13 cellular contexts compared by ENCODE assay signal in genomic region chr10:49310460-49310859, GRCh38. TPM values are rescaled to one million over a fixed set of nuclear protein-coding genes. Genes with fewer than 3 reads are reported as not detected.
DNase-seq lines count a peak whose midpoint lies in the region; ATAC-seq, FAIRE-seq and TF ChIP-seq lines count a peak whose summit lies in the region.
"Had no signal": no experiment of that assay in that cellular context is flagged by ENCODE, and none has a peak within 500 bp of the region (broad histone marks: within the 10 kb centered on the region; RNA-seq: fewer than 3 reads in every experiment).

No MANE protein-coding gene starts in this region.

- H3K4me1 Mint-ChIP-seq in activated T-helper 17 cell treated with anti-CD3 and anti-CD28 coated beads, Interleukin-2, amount 50 U/mL, for 72 hours, result peaks cover 11% of the 10 kb centered on the region

- 46 to 74% (median 63%) methylated on average over 5 of the region's 5 CpGs for WGBS in psoas muscle, 3 donors
- WGBS in mesenchymal stem cell, result 82% methylated on average over 3 of the region's 5 CpGs

- peak; percentile 57 for FAIRE-seq in GM12892 (lab: Jason Lieb, UNC)
- FAIRE-seq: G401.6 had no signal

- DNase-seq in GM12892 (ENCODE audit: insufficient read length) (no peak), psoas muscle (no peak), mesenchymal stem cell (no peak), NCI-H2081 treated with DMSO at 0.1 percent for 48 hours (lab: John Stamatoyannopoulos, UW) (no peak)
- no peak for DNase-seq in central memory CD4-positive, alpha-beta T cell
- DNase-seq: effector CD4-positive, alpha-beta T cell; hypothalamus; NCI-H1694 had no signal

- no peak overlapping the region for H2AFZ ChIP-seq in mesenchymal stem cell (ENCODE audit: low read depth, low read length)

- peak overlapping the region; percentile 1 for H3K4me3 Mint-ChIP-seq in activated T-helper 17 cell treated with anti-CD3 and anti-CD28 coated beads, Interleukin-2, amount 50 U/mL, for 72 hours

- no peak overlapping the region for H3K4ac ChIP-seq in mesenchymal stem cell (ENCODE audit: low read depth in 1 of 2, low read length in 2 of 2)

- H3K9me3 ChIP-seq in psoas muscle, result no peaks in the 10 kb centered on the region
- no peaks in the 10 kb centered on the region for H3K9me3 ChIP-seq in mesenchymal stem cell (ENCODE audit: control insufficient read depth, low read length)
- H3K9me3 ChIP-seq: mucosa of descending colon had no signal

- TF ChIP-seq CTCF in psoas muscle (IDR thresholded peaks at IDR 0.05), result no peak

- H2BK12ac ChIP-seq in mesenchymal stem cell (ENCODE audit: low read length in 2 of 2), result no peak overlapping the region

- H3K79me1 ChIP-seq in mesenchymal stem cell (replicated peaks; ENCODE audit: low read length, poor library complexity, severe bottlenecking), result no peaks in the 10 kb centered on the region

- no peaks in the 10 kb centered on the region for H3K27me3 Mint-ChIP-seq in activated T-helper 17 cell treated with anti-CD3 and anti-CD28 coated beads, Interleukin-2, amount 50 U/mL, for 72 hours

- intact Hi-C loops in psoas muscle (cut with DNase I), result loop anchor here in 1 of 2 donors (10.0 kb wide), 1 partner anchor 204 kb away; no protein-coding TSS in a partner anchor

- H3K4me1 ChIP-seq in psoas muscle (peaks cover 44% of the 10 kb centered on the region), mesenchymal stem cell (ENCODE audit: control insufficient read depth, insufficient read depth, low read depth, low read length) (no peaks in the 10 kb centered on the region)

- H2BK5ac ChIP-seq in mesenchymal stem cell (ENCODE audit: low read depth, low read length, poor library complexity, severe bottlenecking), result no peak overlapping the region

- ATAC-seq in HG02642 (IDR thresholded peaks at IDR 0.05; ENCODE audit: poor library complexity, unreplicated experiment) (peak; percentile 12), psoas muscle (peak; percentile 72 to 87 (median 82))
- ATAC-seq in activated T-helper 17 cell treated with anti-CD3 and anti-CD28 coated beads, Interleukin-2, amount 50 U/mL, for 72 hours (replicated peaks), result peak; percentile 94

- H3K14ac ChIP-seq in mesenchymal stem cell (ENCODE audit: low read length in 2 of 2), result no peak overlapping the region

- no peak overlapping the region for H2BK15ac ChIP-seq in mesenchymal stem cell (ENCODE audit: low read depth, poor library complexity, severe bottlenecking)

- H3K9ac ChIP-seq in mesenchymal stem cell (ENCODE audit: low read length), result no peak overlapping the region

- H3K27ac ChIP-seq in psoas muscle (peak overlapping the region; percentile 75), mesenchymal stem cell (ENCODE audit: low read length, poor library complexity, severe bottlenecking) (no peak overlapping the region)

- no peak overlapping the region for H4K8ac ChIP-seq in mesenchymal stem cell (ENCODE audit: low read length)

- no peak overlapping the region for H3K23ac ChIP-seq in mesenchymal stem cell (ENCODE audit: low read length in 2 of 2)

- no peaks in the 10 kb centered on the region for H3K9me3 Mint-ChIP-seq in activated T-helper 17 cell treated with anti-CD3 and anti-CD28 coated beads, Interleukin-2, amount 50 U/mL, for 72 hours

- no peak overlapping the region for H2AK5ac ChIP-seq in mesenchymal stem cell (ENCODE audit: low read length, severe bottlenecking)

- H3K4me3 ChIP-seq in psoas muscle (no peak overlapping the region), mesenchymal stem cell (ENCODE audit: insufficient read depth in 1 of 2, low read depth in 1 of 2, low read length in 2 of 2) (no peak overlapping the region)
- H3K4me3 ChIP-seq: mucosa of descending colon had no signal

- H3K36me3 ChIP-seq in psoas muscle (ENCODE audit: insufficient read depth in 1 of 2, low read depth in 1 of 2) (peaks cover 0 to 45% of the 10 kb centered on the region in 2 donors), mesenchymal stem cell (ENCODE audit: control insufficient read depth in 1 of 2, insufficient read depth in 2 of 2, low read depth in 1 of 2, low read length in 2 of 2) (no peaks in the 10 kb centered on the region)

- no peak overlapping the region for H4K91ac ChIP-seq in mesenchymal stem cell (ENCODE audit: low read length)

- no peak for TF ChIP-seq POLR2A in GM12892 (IDR thresholded peaks at IDR 0.05; ENCODE audit: low read depth, low read length)

- no peaks in the 10 kb centered on the region for H3K36me3 Mint-ChIP-seq in activated T-helper 17 cell treated with anti-CD3 and anti-CD28 coated beads, Interleukin-2, amount 50 U/mL, for 72 hours (ENCODE audit: low read depth)

- H3K18ac ChIP-seq in mesenchymal stem cell (ENCODE audit: low read depth in 1 of 2, low read length in 2 of 2), result no peak overlapping the region

- H3K4me2 ChIP-seq in mesenchymal stem cell (ENCODE audit: low read length, poor library complexity, severe bottlenecking), result no peak overlapping the region

- H3K27ac Mint-ChIP-seq in activated T-helper 17 cell treated with anti-CD3 and anti-CD28 coated beads, Interleukin-2, amount 50 U/mL, for 72 hours, result peak overlapping the region; percentile 24

- no peaks in the 10 kb centered on the region for H3K27me3 ChIP-seq in psoas muscle (ENCODE audit: insufficient read depth in 3 of 3, low read length in 2 of 3)
- H3K27me3 ChIP-seq in mesenchymal stem cell (ENCODE audit: control insufficient read depth in 1 of 2, insufficient read depth in 1 of 2, low read length in 2 of 2), result peaks cover 0 to 57% of the 10 kb centered on the region in 2 experiments

- H2BK120ac ChIP-seq in mesenchymal stem cell (ENCODE audit: low read depth, low read length), result no peak overlapping the region

RNA-seq across cellular contexts. Expression of gene C10orf71, which starts 11.5 kb away (rescaled TPM):
- polyA plus RNA-seq in GM12892 (2012; ENCODE audit: missing spikeins), result not detected
- not detected for total RNA-seq in activated T-helper 17 cell treated with anti-CD3 and anti-CD28 coated beads, Interleukin-2, amount 50 U/mL, for 72 hours
- 100 to 1,000 TPM in 3 of 4 donors, 10 to 100 TPM in 1; 83.8 to 356 (median 128) TPM for total RNA-seq in psoas muscle
- polyA plus RNA-seq in psoas muscle, result 10 to 100 TPM in 2 of 3 donors, 1 to 10 TPM in 1; 4.2 to 30.9 (median 24.7) TPM
- polyA plus RNA-seq in mesenchymal stem cell (2013, experiment 1 of 2), result not detected
- polyA plus RNA-seq in mesenchymal stem cell (2013, experiment 2 of 2), result not detected
- total RNA-seq: T-helper 2 cell treated with Interferon-gamma antibody and Interleukin-4, amounts not matched to agents 100 ng/mL and 5 ng/mL, for 36 hours had no signal

Comparison
In these comparisons a context has a peak if more than half of its experiments do, and no peak if none do; other contexts are left out.
1. ATAC-seq: peak in every context shown above with its lines; median percentile 94 in activated T-helper 17 cell treated with anti-CD3 and anti-CD28 coated beads, Interleukin-2, amount 50 U/mL, for 72 hours; 82 in psoas muscle; 12 in HG02642.
2. RNA of gene C10orf71, which starts 11.5 kb away (total RNA-seq): 83.8 to 356 TPM in psoas muscle; not detected in activated T-helper 17 cell treated with anti-CD3 and anti-CD28 coated beads, Interleukin-2, amount 50 U/mL, for 72 hours; every median in the first group is over 10 times any median in the second.